In the genomic region with DNA sequence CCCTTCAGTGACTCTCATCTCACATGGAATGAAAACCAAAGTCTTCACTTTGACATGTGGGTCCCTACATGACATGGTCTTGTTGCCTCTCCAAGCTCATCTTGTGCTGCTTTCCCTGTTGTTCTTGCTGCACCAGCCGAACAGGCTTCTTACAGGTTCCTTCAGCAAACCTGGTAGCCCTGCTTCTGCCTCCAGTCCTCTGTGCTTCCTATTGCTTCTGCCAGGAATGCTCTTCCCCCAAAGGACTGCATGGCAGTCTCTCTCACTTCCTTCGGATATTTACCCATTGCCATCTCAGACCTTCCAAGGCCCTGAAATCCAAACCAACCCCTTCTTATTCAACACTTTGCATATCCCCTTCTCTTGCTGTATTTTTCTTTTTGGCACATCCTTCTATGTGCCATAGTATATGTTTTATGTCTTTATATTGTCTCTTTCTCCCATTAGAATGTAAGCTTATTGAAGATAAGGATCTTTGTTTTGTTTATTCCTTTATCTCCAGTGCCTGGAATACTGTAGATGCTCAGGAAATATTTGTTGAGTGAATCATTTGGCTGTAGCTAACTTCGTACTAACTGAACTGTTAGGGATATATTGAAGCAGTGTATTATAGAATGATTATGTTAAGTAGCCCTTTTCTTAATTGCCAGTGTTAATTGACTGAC, we compare ENCODE assay signal across 15 cellular contexts. TPM values are rescaled to one million over a fixed set of nuclear protein-coding genes. Genes with fewer than 3 reads are reported as not detected.
DNase-seq lines count a peak whose midpoint lies in the region; ATAC-seq, FAIRE-seq and TF ChIP-seq lines count a peak whose summit lies in the region.
"Had no signal": no experiment of that assay in that cellular context is flagged by ENCODE, and none has a peak within 500 bp of the region (broad histone marks: within the 10 kb centered on the region; RNA-seq: fewer than 3 reads in every experiment).

No MANE protein-coding gene starts in this region.

- FAIRE-seq in H54 (lab: Jason Lieb, UNC), result peak; percentile 30

- no peak for TF ChIP-seq POLR2A in H54 (IDR thresholded peaks at IDR 0.05; ENCODE audit: low read depth, low read length)

- no peak for ATAC-seq in GM21717 (IDR thresholded peaks at IDR 0.05; ENCODE audit: unreplicated experiment)
- ATAC-seq: left cardiac atrium; natural killer cell treated with Interleukin-12 subunit alpha and Interleukin-12 subunit beta and Interleukin-15 and Interleukin-18, amount 100 ng/mL, for 72 hours had no signal

- H3K4me1 ChIP-seq in smooth muscle cell (ENCODE audit: low read depth), result no peaks in the 10 kb centered on the region

- DNase-seq in H54 (ENCODE audit: insufficient read length, low spot score), result no peak
- peak; percentile 82 for DNase-seq in RPMI7951 (ENCODE audit: low read depth)
- peak; percentile 10 for DNase-seq in fibroblast of mammary gland (ENCODE audit: low read depth)
- DNase-seq in smooth muscle cell (lab: John Stamatoyannopoulos, UW; ENCODE audit: unreplicated experiment), result no peak
- no peak for DNase-seq in putamen (ENCODE audit: low spot score)
- no peak for DNase-seq in SKM-1 treated with dmso at 0.1 percent for 144 hours (lab: John Stamatoyannopoulos, UW; ENCODE audit: unreplicated experiment)
- DNase-seq: activated CD8-positive, alpha-beta memory T cell treated with anti-CD3 and anti-CD28 coated beads, Interleukin-2, amount 50 U/mL, for 4 hours; activated naive CD8-positive, alpha-beta T cell treated with anti-CD3 and anti-CD28 coated beads, Interleukin-2, amount 10 ng/mL, durations not matched to agents 7 days and 5 days; KBM-7; left cardiac atrium; NCI-H187 had no signal

- H3K36me3 ChIP-seq in smooth muscle cell (ENCODE audit: low read depth), result no peaks in the 10 kb centered on the region

- H2AFZ ChIP-seq in smooth muscle cell (ENCODE audit: low read depth), result no peak overlapping the region

- H3F3A ChIP-seq in smooth muscle cell (ENCODE audit: low read depth), result peaks cover 14% of the 10 kb centered on the region

- peak overlapping the region; percentile 58 for H3K4me2 ChIP-seq in smooth muscle cell

- no peaks in the 10 kb centered on the region for H3K27me3 ChIP-seq in smooth muscle cell (ENCODE audit: low read depth)

- H3K9me3 ChIP-seq in smooth muscle cell (replicated peaks; ENCODE audit: low read depth), result no peaks in the 10 kb centered on the region

- H3K4me3 ChIP-seq in fibroblast of mammary gland (ENCODE audit: control insufficient read depth, low read depth, low read length) (no peak overlapping the region), smooth muscle cell (no peak overlapping the region)
- H3K4me3 ChIP-seq: skin epidermis had no signal

- H4K20me1 ChIP-seq in smooth muscle cell (ENCODE audit: low read depth), result no peaks in the 10 kb centered on the region

- peak overlapping the region; percentile 42 for H3K27ac ChIP-seq in smooth muscle cell (ENCODE audit: low read depth)
- H3K27ac ChIP-seq: skin epidermis had no signal

- TF ChIP-seq CTCF in fibroblast of mammary gland (conservative IDR thresholded peaks at IDR 0.05; ENCODE audit: control insufficient read depth, insufficient read depth, low read depth, low read length) (no peak), smooth muscle cell (IDR thresholded peaks at IDR 0.05; ENCODE audit: borderline replicate concordance, insufficient read depth, poor library complexity, severe bottlenecking) (no peak)

- 32% methylated on average over 3 of the region's 3 CpGs for WGBS in smooth muscle cell (ENCODE audit: low lambda C conversion rate)

- H3K9ac ChIP-seq in smooth muscle cell (ENCODE audit: low read depth), result no peak overlapping the region

- H3K79me2 ChIP-seq in smooth muscle cell (ENCODE audit: low read depth), result no peaks in the 10 kb centered on the region

RNA-seq across cellular contexts. Expression of a gene that starts 57.9 kb away (rescaled TPM):
- total RNA-seq in RPMI7951 (2014; rRNA removed; shearing (Covaris generic)), result not detected in 2 replicates
- not detected in 2 replicates for total RNA-seq in smooth muscle cell
- not detected in 2 replicates for polyA plus RNA-seq in smooth muscle cell
- total RNA-seq: activated naive CD8-positive, alpha-beta T cell treated with anti-CD3 and anti-CD28 coated beads, Interleukin-2, amount 10 ng/mL, durations not matched to agents 7 days and 5 days; left cardiac atrium; natural killer cell treated with Interleukin-12 subunit alpha and Interleukin-12 subunit beta and Interleukin-15 and Interleukin-18, amount 100 ng/mL, for 72 hours; SK-MEL-5 had no signal

Comparison
In these comparisons a context has a peak if more than half of its experiments do, and no peak if none do; other contexts are left out.
1. DNase-seq: peak in RPMI7951 (single experiment) and fibroblast of mammary gland (single experiment); none in H54 (single experiment), smooth muscle cell (single experiment), putamen (single experiment) and SKM-1 treated with dmso at 0.1 percent for 144 hours (single experiment).